ENCODE assay signal across 1 cellular context in the genomic region with DNA sequence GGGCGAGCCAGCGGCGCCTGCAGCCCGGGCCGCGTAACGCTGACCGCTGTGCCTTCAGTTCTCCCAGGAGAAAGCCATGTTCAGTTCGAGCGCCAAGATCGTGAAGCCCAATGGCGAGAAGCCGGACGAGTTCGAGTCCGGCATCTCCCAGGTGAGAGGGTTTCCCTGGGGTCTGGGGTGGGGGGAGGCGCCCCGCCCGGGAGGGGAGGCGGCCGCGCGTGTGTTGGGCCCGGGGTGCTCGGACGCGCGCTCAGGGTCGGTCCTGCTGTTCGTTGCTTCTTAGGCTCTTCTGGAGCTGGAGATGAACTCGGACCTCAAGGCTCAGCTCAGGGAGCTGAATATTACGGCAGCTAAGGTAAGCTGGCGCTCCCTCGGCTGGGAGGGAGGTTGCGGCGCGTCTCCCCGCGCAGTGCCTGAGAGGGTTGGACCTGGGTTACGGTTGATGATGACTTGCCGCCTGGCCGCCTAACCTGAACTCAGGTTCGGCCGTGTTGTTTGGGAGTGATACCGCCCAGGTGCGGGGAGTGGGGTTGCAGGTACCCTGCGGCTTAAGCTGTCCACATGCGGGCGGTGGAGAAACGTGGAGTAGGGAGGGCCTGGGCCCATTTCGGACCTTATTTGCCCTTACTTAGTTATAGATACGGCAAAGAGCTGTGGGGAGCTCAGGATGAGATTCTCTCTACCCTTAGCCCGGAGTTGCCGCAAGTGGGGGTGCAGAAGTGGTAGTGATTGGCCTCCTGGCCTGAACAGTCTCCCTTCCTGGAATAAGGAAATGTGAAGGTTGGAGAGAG.
TF ChIP-seq lines count a peak whose summit lies in the region.

No MANE protein-coding gene starts in this region.

TF ChIP-seq in HepG2, 621 proteins besides CTCF, POLR2A, EP300 and RAD21 (continued from another document and continues in another):
- TF ChIP-seq SNAI1 (CRISPR knock-in tag; IDR thresholded peaks at IDR 0.05; ENCODE audit: borderline replicate concordance) (no peak; the same call in 1 of the 2 replicates), SMC3 (IDR thresholded peaks at IDR 0.05; ENCODE audit: low read length) (no peak), ATRX (CRISPR knock-in tag; IDR thresholded peaks at IDR 0.05; ENCODE audit: borderline replicate concordance) (no peak), NONO (IDR thresholded peaks at IDR 0.05) (no peak), NONO (CRISPR knock-in tag; conservative IDR thresholded peaks at IDR 0.05) (no peak; the same call in none of the 2 replicates), ZNF614 (CRISPR knock-in tag; IDR thresholded peaks at IDR 0.05; ENCODE audit: borderline replicate concordance) (no peak), NFKB2 (CRISPR knock-in tag; IDR thresholded peaks at IDR 0.05; ENCODE audit: borderline replicate concordance) (no peak), FOSL2 (CRISPR knock-in tag; IDR thresholded peaks at IDR 0.05) (no peak), HDAC1 (CRISPR knock-in tag; IDR thresholded peaks at IDR 0.05) (no peak; the same call in none of the 2 replicates), THYN1 (CRISPR knock-in tag; IDR thresholded peaks at IDR 0.05; ENCODE audit: borderline replicate concordance, low read depth) (no peak), ZKSCAN8 (CRISPR knock-in tag; IDR thresholded peaks at IDR 0.05; ENCODE audit: borderline replicate concordance) (no peak), ZFY (CRISPR knock-in tag; IDR thresholded peaks at IDR 0.05) (no peak), ZNF775 (CRISPR knock-in tag; IDR thresholded peaks at IDR 0.05; ENCODE audit: borderline replicate concordance) (no peak), POLR2AphosphoS5 (IDR thresholded peaks at IDR 0.05; ENCODE audit: low read depth, low read length) (peak; percentile 25), MTA1 (CRISPR knock-in tag; IDR thresholded peaks at IDR 0.05; ENCODE audit: borderline replicate concordance) (no peak; the same call in 1 of the 2 replicates), ZNF225 (CRISPR knock-in tag; IDR thresholded peaks at IDR 0.05) (no peak), ZNF235 (CRISPR knock-in tag; IDR thresholded peaks at IDR 0.05; ENCODE audit: borderline replicate concordance) (no peak), ZNF160 (CRISPR knock-in tag; IDR thresholded peaks at IDR 0.05) (no peak), ZNF260 (CRISPR knock-in tag; IDR thresholded peaks at IDR 0.05; ENCODE audit: borderline replicate concordance, low read depth) (no peak), BORCS8-MEF2B (CRISPR knock-in tag; IDR thresholded peaks at IDR 0.05) (peak; percentile 5; the same call in 1 of the 2 replicates), ADNP (CRISPR knock-in tag; IDR thresholded peaks at IDR 0.05) (no peak), RARG (CRISPR knock-in tag; IDR thresholded peaks at IDR 0.05; ENCODE audit: low read depth) (no peak), ZNF101 (CRISPR knock-in tag; IDR thresholded peaks at IDR 0.05; ENCODE audit: borderline replicate concordance, low read depth) (no peak), ZNF589 (CRISPR knock-in tag; conservative IDR thresholded peaks at IDR 0.05) (no peak; the same call in 1 of the 2 replicates), NCOA1 (CRISPR knock-in tag; IDR thresholded peaks at IDR 0.05) (no peak), SMYD3 (CRISPR knock-in tag; IDR thresholded peaks at IDR 0.05) (no peak), REPIN1 (CRISPR knock-in tag; IDR thresholded peaks at IDR 0.05; ENCODE audit: borderline replicate concordance, low read depth) (no peak), ZNF773 (CRISPR knock-in tag; IDR thresholded peaks at IDR 0.05; ENCODE audit: borderline replicate concordance) (peak; percentile 20; the same call in 1 of the 2 replicates), SRSF1 (optimal IDR thresholded peaks at IDR 0.05; ENCODE audit: low read depth, low read length) (peak; percentile 12), KLF9 (CRISPR knock-in tag; IDR thresholded peaks at IDR 0.05; ENCODE audit: low read depth) (no peak), KLF6 (CRISPR knock-in tag; IDR thresholded peaks at IDR 0.05) (no peak), ZNF549 (CRISPR knock-in tag; IDR thresholded peaks at IDR 0.05) (no peak), TEAD3 (CRISPR knock-in tag; optimal IDR thresholded peaks at IDR 0.05; ENCODE audit: borderline replicate concordance) (peak; percentile 8), ZNF75D (CRISPR knock-in tag; IDR thresholded peaks at IDR 0.05; ENCODE audit: borderline replicate concordance) (0 out of 2 replicates have a peak, but pooled peaks have one; percentile 31), ISX (CRISPR knock-in tag; conservative IDR thresholded peaks at IDR 0.05) (no peak; the same call in 1 of the 2 replicates), HNF4G (IDR thresholded peaks at IDR 0.05; ENCODE audit: borderline replicate concordance, low read depth, low read length) (no peak), HNF4G (CRISPR knock-in tag; IDR thresholded peaks at IDR 0.05; ENCODE audit: borderline replicate concordance, low read depth) (no peak; the same call in 1 of the 2 replicates), ZBTB7B (CRISPR knock-in tag; IDR thresholded peaks at IDR 0.05) (peak; percentile 22; the same call in 1 of the 2 replicates), ZNF577 (CRISPR knock-in tag; IDR thresholded peaks at IDR 0.05; ENCODE audit: borderline replicate concordance, low read depth) (no peak), POLR2AphosphoS2 (IDR thresholded peaks at IDR 0.05; ENCODE audit: low read depth, low read length) (no peak), ZMYM2 (CRISPR knock-in tag; IDR thresholded peaks at IDR 0.05) (no peak)
- TF ChIP-seq, protein P1, sequence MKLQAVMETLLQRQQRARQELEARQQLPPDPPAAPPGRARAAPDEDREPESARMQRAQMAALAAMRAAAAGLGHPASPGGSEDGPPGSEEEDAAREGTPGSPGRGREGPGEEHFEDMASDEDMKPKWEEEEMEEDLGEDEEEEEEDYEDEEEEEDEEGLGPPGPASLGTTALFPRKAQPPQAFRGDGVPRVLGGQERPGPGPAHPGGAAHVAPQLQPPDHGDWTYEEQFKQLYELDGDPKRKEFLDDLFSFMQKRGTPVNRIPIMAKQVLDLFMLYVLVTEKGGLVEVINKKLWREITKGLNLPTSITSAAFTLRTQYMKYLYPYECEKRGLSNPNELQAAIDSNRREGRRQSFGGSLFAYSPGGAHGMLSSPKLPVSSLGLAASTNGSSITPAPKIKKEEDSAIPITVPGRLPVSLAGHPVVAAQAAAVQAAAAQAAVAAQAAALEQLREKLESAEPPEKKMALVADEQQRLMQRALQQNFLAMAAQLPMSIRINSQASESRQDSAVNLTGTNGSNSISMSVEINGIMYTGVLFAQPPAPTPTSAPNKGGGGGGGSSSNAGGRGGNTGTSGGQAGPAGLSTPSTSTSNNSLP (IDR thresholded peaks at IDR 0.05; ENCODE audit: low read depth, low read length) = no peak
- TF ChIP-seq, protein P2, sequence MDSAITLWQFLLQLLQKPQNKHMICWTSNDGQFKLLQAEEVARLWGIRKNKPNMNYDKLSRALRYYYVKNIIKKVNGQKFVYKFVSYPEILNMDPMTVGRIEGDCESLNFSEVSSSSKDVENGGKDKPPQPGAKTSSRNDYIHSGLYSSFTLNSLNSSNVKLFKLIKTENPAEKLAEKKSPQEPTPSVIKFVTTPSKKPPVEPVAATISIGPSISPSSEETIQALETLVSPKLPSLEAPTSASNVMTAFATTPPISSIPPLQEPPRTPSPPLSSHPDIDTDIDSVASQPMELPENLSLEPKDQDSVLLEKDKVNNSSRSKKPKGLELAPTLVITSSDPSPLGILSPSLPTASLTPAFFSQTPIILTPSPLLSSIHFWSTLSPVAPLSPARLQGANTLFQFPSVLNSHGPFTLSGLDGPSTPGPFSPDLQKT (CRISPR knock-in tag; IDR thresholded peaks at IDR 0.05; ENCODE audit: borderline replicate concordance) = no peak
- TF ChIP-seq, protein P3, sequence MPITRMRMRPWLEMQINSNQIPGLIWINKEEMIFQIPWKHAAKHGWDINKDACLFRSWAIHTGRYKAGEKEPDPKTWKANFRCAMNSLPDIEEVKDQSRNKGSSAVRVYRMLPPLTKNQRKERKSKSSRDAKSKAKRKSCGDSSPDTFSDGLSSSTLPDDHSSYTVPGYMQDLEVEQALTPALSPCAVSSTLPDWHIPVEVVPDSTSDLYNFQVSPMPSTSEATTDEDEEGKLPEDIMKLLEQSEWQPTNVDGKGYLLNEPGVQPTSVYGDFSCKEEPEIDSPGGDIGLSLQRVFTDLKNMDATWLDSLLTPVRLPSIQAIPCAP (CRISPR knock-in tag; IDR thresholded peaks at IDR 0.05; ENCODE audit: low read depth) = no peak
- TF ChIP-seq, protein P4, sequence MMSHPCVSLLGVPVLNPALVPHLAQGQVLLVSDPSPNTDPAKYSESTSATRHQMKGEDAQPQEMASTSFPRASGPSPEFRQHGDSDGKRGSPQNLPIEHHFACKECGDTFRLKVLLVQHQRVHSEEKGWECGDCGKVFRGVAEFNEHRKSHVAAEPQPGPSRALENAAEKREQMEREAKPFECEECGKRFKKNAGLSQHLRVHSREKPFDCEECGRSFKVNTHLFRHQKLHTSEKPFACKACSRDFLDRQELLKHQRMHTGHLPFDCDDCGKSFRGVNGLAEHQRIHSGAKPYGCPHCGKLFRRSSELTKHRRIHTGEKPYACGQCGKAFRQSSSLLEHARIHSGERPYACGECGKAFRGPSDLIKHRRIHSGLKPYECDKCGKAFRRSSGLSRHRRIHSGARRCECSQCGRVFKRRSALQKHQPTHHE (CRISPR knock-in tag; IDR thresholded peaks at IDR 0.05; ENCODE audit: borderline replicate concordance) = no peak
- TF ChIP-seq, protein P5, sequence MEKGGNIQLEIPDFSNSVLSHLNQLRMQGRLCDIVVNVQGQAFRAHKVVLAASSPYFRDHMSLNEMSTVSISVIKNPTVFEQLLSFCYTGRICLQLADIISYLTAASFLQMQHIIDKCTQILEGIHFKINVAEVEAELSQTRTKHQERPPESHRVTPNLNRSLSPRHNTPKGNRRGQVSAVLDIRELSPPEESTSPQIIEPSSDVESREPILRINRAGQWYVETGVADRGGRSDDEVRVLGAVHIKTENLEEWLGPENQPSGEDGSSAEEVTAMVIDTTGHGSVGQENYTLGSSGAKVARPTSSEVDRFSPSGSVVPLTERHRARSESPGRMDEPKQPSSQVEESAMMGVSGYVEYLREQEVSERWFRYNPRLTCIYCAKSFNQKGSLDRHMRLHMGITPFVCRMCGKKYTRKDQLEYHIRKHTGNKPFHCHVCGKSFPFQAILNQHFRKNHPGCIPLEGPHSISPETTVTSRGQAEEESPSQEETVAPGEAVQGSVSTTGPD (CRISPR knock-in tag; IDR thresholded peaks at IDR 0.05) = no peak
- TF ChIP-seq, protein P6, sequence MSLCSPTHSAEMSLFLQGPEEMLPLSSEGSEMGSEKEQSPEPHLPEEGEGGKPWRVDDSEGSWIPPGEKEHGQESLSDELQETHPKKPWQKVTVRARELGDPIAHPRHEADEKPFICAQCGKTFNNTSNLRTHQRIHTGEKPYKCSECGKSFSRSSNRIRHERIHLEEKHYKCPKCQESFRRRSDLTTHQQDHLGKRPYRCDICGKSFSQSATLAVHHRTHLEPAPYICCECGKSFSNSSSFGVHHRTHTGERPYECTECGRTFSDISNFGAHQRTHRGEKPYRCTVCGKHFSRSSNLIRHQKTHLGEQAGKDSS (CRISPR knock-in tag; IDR thresholded peaks at IDR 0.05; ENCODE audit: borderline replicate concordance, low read depth) = peak; percentile 61; the same call in 1 of the 2 replicates
- TF ChIP-seq, protein P7, sequence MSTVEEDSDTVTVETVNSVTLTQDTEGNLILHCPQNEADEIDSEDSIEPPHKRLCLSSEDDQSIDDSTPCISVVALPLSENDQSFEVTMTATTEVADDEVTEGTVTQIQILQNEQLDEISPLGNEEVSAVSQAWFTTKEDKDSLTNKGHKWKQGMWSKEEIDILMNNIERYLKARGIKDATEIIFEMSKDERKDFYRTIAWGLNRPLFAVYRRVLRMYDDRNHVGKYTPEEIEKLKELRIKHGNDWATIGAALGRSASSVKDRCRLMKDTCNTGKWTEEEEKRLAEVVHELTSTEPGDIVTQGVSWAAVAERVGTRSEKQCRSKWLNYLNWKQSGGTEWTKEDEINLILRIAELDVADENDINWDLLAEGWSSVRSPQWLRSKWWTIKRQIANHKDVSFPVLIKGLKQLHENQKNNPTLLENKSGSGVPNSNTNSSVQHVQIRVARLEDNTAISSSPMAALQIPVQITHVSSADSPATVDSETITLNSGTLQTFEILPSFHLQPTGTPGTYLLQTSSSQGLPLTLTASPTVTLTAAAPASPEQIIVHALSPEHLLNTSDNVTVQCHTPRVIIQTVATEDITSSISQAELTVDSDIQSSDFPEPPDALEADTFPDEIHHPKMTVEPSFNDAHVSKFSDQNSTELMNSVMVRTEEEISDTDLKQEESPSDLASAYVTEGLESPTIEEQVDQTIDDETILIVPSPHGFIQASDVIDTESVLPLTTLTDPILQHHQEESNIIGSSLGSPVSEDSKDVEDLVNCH (CRISPR knock-in tag; IDR thresholded peaks at IDR 0.05) = no peak
- TF ChIP-seq, protein P8, sequence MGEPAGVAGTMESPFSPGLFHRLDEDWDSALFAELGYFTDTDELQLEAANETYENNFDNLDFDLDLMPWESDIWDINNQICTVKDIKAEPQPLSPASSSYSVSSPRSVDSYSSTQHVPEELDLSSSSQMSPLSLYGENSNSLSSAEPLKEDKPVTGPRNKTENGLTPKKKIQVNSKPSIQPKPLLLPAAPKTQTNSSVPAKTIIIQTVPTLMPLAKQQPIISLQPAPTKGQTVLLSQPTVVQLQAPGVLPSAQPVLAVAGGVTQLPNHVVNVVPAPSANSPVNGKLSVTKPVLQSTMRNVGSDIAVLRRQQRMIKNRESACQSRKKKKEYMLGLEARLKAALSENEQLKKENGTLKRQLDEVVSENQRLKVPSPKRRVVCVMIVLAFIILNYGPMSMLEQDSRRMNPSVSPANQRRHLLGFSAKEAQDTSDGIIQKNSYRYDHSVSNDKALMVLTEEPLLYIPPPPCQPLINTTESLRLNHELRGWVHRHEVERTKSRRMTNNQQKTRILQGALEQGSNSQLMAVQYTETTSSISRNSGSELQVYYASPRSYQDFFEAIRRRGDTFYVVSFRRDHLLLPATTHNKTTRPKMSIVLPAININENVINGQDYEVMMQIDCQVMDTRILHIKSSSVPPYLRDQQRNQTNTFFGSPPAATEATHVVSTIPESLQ (CRISPR knock-in tag; conservative IDR thresholded peaks at IDR 0.05) = no peak
- TF ChIP-seq, protein P9, sequence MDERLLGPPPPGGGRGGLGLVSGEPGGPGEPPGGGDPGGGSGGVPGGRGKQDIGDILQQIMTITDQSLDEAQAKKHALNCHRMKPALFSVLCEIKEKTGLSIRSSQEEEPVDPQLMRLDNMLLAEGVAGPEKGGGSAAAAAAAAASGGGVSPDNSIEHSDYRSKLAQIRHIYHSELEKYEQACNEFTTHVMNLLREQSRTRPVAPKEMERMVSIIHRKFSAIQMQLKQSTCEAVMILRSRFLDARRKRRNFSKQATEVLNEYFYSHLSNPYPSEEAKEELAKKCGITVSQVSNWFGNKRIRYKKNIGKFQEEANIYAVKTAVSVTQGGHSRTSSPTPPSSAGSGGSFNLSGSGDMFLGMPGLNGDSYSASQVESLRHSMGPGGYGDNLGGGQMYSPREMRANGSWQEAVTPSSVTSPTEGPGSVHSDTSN (CRISPR knock-in tag; IDR thresholded peaks at IDR 0.05) = no peak
